2 cellular contexts compared by ENCODE assay signal in the genomic region with DNA sequence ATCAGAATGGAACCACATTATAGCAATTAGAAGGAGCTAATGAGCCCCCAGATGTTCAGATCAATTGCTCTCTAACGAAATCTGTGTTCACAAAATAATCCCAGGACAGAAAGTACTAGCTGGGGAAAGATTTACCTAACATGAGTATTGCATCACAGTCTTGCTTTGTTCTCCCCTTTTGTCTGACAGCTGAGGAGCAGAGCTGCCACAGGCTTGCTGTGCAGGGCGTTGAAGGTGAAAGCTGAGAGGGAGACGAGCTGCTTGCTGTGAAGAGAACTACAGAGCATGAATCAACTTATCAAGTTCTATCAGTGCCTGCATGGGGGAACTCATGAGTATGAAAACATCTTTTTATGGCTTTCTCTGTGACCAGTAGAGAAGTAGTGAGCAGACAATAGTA.
A peak's percentile ranks its signal among the peaks of the same experiment; 100 is the strongest.
TF ChIP-seq lines count a peak whose summit lies in the region.

No MANE protein-coding gene starts in this region.

TF ChIP-seq in GM23338, 12 proteins besides CTCF, POLR2A, EP300 and RAD21 (continues in another document):
- TF ChIP-seq JUNB (IDR thresholded peaks at IDR 0.05; ENCODE audit: unreplicated experiment) (no peak), POLR2AphosphoS5 (IDR thresholded peaks at IDR 0.05; ENCODE audit: low read depth) (no peak), EZH2 (IDR thresholded peaks at IDR 0.05; ENCODE audit: low read depth, unreplicated experiment) (no peak), STAT1 (IDR thresholded peaks at IDR 0.05; ENCODE audit: unreplicated experiment) (no peak), ZNF331 (CRISPR knock-in tag; IDR thresholded peaks at IDR 0.05; ENCODE audit: low read depth) (no peak), NANOG (IDR thresholded peaks at IDR 0.05; ENCODE audit: borderline replicate concordance) (no peak), ZNF114 (CRISPR knock-in tag; IDR thresholded peaks at IDR 0.05) (no peak), EZH2phosphoT487 (IDR thresholded peaks at IDR 0.05; ENCODE audit: unreplicated experiment) (no peak)
- TF ChIP-seq, protein P1, sequence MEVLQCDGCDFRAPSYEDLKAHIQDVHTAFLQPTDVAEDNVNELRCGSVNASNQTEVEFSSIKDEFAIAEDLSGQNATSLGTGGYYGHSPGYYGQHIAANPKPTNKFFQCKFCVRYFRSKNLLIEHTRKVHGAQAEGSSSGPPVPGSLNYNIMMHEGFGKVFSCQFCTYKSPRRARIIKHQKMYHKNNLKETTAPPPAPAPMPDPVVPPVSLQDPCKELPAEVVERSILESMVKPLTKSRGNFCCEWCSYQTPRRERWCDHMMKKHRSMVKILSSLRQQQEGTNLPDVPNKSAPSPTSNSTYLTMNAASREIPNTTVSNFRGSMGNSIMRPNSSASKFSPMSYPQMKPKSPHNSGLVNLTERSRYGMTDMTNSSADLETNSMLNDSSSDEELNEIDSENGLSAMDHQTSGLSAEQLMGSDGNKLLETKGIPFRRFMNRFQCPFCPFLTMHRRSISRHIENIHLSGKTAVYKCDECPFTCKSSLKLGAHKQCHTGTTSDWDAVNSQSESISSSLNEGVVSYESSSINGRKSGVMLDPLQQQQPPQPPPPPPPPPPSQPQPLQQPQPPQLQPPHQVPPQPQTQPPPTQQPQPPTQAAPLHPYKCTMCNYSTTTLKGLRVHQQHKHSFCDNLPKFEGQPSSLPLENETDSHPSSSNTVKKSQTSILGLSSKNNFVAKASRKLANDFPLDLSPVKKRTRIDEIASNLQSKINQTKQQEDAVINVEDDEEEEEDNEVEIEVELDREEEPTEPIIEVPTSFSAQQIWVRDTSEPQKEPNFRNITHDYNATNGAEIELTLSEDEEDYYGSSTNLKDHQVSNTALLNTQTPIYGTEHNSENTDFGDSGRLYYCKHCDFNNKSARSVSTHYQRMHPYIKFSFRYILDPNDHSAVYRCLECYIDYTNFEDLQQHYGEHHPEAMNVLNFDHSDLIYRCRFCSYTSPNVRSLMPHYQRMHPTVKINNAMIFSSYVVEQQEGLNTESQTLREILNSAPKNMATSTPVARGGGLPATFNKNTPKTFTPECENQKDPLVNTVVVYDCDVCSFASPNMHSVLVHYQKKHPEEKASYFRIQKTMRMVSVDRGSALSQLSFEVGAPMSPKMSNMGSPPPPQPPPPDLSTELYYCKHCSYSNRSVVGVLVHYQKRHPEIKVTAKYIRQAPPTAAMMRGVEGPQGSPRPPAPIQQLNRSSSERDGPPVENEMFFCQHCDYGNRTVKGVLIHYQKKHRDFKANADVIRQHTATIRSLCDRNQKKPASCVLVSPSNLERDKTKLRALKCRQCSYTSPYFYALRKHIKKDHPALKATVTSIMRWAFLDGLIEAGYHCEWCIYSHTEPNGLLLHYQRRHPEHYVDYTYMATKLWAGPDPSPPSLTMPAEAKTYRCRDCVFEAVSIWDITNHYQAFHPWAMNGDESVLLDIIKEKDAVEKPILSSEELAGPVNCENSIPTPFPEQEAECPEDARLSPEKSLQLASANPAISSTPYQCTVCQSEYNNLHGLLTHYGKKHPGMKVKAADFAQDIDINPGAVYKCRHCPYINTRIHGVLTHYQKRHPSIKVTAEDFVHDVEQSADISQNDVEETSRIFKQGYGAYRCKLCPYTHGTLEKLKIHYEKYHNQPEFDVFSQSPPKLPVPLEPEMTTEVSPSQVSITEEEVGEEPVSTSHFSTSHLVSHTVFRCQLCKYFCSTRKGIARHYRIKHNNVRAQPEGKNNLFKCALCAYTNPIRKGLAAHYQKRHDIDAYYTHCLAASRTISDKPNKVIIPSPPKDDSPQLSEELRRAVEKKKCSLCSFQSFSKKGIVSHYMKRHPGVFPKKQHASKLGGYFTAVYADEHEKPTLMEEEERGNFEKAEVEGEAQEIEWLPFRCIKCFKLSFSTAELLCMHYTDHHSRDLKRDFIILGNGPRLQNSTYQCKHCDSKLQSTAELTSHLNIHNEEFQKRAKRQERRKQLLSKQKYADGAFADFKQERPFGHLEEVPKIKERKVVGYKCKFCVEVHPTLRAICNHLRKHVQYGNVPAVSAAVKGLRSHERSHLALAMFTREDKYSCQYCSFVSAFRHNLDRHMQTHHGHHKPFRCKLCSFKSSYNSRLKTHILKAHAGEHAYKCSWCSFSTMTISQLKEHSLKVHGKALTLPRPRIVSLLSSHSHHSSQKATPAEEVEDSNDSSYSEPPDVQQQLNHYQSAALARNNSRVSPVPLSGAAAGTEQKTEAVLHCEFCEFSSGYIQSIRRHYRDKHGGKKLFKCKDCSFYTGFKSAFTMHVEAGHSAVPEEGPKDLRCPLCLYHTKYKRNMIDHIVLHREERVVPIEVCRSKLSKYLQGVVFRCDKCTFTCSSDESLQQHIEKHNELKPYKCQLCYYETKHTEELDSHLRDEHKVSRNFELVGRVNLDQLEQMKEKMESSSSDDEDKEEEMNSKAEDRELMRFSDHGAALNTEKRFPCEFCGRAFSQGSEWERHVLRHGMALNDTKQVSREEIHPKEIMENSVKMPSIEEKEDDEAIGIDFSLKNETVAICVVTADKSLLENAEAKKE (CRISPR knock-in tag; IDR thresholded peaks at IDR 0.05), result no peak
- TF ChIP-seq, protein P2, sequence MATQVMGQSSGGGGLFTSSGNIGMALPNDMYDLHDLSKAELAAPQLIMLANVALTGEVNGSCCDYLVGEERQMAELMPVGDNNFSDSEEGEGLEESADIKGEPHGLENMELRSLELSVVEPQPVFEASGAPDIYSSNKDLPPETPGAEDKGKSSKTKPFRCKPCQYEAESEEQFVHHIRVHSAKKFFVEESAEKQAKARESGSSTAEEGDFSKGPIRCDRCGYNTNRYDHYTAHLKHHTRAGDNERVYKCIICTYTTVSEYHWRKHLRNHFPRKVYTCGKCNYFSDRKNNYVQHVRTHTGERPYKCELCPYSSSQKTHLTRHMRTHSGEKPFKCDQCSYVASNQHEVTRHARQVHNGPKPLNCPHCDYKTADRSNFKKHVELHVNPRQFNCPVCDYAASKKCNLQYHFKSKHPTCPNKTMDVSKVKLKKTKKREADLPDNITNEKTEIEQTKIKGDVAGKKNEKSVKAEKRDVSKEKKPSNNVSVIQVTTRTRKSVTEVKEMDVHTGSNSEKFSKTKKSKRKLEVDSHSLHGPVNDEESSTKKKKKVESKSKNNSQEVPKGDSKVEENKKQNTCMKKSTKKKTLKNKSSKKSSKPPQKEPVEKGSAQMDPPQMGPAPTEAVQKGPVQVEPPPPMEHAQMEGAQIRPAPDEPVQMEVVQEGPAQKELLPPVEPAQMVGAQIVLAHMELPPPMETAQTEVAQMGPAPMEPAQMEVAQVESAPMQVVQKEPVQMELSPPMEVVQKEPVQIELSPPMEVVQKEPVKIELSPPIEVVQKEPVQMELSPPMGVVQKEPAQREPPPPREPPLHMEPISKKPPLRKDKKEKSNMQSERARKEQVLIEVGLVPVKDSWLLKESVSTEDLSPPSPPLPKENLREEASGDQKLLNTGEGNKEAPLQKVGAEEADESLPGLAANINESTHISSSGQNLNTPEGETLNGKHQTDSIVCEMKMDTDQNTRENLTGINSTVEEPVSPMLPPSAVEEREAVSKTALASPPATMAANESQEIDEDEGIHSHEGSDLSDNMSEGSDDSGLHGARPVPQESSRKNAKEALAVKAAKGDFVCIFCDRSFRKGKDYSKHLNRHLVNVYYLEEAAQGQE (IDR thresholded peaks at IDR 0.05; ENCODE audit: unreplicated experiment), result no peak

TF ChIP-seq in H1, 55 proteins besides CTCF, POLR2A, EP300 and RAD21:
- TF ChIP-seq CEBPB (IDR thresholded peaks at IDR 0.05; ENCODE audit: low read depth, low read length) (peak; percentile 82), JUND (IDR thresholded peaks at IDR 0.05; ENCODE audit: low read length) (no peak)
